Comparison of ENCODE assay signal across 1 cellular context in the genomic region with DNA sequence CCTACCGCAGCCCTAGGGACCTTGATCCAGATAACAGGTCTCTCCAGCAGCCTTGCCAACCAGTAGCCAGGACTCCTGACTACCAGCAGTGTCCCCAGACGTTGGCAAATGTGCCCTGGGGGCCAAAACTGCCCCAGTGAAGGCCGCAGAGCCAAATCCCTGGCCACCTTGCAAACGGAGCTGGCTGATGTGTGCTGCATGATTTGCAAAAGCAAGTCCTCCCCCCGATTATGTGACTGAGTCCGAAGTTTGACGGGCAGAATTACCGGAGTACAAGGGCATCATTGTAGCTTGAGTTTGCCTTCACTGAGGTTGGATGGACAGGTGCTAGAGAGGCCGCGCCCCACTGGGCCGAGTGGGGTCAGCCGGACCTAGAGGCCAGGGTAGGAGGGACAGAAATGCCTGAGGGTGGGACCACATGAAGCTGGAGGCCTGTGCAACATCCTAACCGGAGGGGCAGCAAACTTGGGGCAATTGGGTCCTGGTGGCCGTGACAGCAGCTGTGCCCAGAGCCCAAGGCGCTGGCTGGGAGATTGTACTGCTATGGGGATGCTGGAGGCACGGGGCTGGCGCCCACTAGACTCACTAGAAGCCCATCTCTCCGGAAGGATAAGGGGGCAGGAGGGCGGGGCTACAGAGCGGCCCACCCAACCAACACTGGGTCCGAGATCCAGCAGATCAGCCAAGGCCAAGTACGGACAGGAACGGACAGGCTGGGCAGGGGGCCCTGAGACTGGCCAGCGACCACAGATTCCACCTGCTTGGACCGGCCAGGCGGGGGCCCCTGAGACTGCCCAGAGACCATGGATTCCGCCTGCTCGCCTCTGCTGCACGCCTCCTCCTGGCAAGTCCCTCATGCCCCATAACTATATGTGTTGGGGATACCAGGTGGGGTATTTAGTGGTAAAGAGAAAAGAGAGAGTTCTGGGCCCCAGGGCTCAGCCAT.
TF ChIP-seq lines count a peak whose summit lies in the region.

No MANE protein-coding gene starts in this region.

TF ChIP-seq in HepG2, 621 proteins besides CTCF, POLR2A, EP300 and RAD21 (continued from another document and continues in another):
- TF ChIP-seq ZBTB40 (IDR thresholded peaks at IDR 0.05) (no peak), ZBTB40 (CRISPR knock-in tag; IDR thresholded peaks at IDR 0.05) (no peak), ARNT (IDR thresholded peaks at IDR 0.05) (no peak), ZNF446 (CRISPR knock-in tag; IDR thresholded peaks at IDR 0.05) (no peak), ZNF605 (CRISPR knock-in tag; IDR thresholded peaks at IDR 0.05) (no peak), TCF12 (IDR thresholded peaks at IDR 0.05) (no peak), TCF12 (CRISPR knock-in tag; IDR thresholded peaks at IDR 0.05) (no peak), ZNF724P (CRISPR knock-in tag; IDR thresholded peaks at IDR 0.05; ENCODE audit: borderline replicate concordance) (0 out of 2 replicates have a peak, but pooled peaks have one; percentile 58), MTERF4 (CRISPR knock-in tag; IDR thresholded peaks at IDR 0.05) (no peak), SYNCRIP (IDR thresholded peaks at IDR 0.05; ENCODE audit: insufficient read depth, low read depth, low read length) (no peak), STAG1 (CRISPR knock-in tag; IDR thresholded peaks at IDR 0.05) (peak; percentile 45), NR3C1 (CRISPR knock-in tag; IDR thresholded peaks at IDR 0.05) (no peak), ZKSCAN5 (CRISPR knock-in tag; IDR thresholded peaks at IDR 0.05) (no peak), CBX1 (IDR thresholded peaks at IDR 0.05; ENCODE audit: low read depth) (no peak), FLYWCH1 (CRISPR knock-in tag; IDR thresholded peaks at IDR 0.05) (no peak), ZNF549 (CRISPR knock-in tag; IDR thresholded peaks at IDR 0.05) (no peak), SKI (IDR thresholded peaks at IDR 0.05; ENCODE audit: partially characterized antibody) (peak; percentile 8), PPARG (CRISPR knock-in tag; conservative IDR thresholded peaks at IDR 0.05) (0 out of 2 replicates have a peak, but pooled peaks have one; percentile 8), ZNF281 (CRISPR knock-in tag; IDR thresholded peaks at IDR 0.05; ENCODE audit: borderline replicate concordance) (peak; percentile 70; the same call in 1 of the 2 replicates), MTA3 (CRISPR knock-in tag; IDR thresholded peaks at IDR 0.05) (no peak), CBX2 (IDR thresholded peaks at IDR 0.05; ENCODE audit: low read depth, low read length) (no peak), CBX2 (CRISPR knock-in tag; IDR thresholded peaks at IDR 0.05; ENCODE audit: low read depth) (no peak), TARDBP (CRISPR knock-in tag; IDR thresholded peaks at IDR 0.05) (peak; percentile 25; the same call in 1 of the 2 replicates)
- TF ChIP-seq, protein P1, sequence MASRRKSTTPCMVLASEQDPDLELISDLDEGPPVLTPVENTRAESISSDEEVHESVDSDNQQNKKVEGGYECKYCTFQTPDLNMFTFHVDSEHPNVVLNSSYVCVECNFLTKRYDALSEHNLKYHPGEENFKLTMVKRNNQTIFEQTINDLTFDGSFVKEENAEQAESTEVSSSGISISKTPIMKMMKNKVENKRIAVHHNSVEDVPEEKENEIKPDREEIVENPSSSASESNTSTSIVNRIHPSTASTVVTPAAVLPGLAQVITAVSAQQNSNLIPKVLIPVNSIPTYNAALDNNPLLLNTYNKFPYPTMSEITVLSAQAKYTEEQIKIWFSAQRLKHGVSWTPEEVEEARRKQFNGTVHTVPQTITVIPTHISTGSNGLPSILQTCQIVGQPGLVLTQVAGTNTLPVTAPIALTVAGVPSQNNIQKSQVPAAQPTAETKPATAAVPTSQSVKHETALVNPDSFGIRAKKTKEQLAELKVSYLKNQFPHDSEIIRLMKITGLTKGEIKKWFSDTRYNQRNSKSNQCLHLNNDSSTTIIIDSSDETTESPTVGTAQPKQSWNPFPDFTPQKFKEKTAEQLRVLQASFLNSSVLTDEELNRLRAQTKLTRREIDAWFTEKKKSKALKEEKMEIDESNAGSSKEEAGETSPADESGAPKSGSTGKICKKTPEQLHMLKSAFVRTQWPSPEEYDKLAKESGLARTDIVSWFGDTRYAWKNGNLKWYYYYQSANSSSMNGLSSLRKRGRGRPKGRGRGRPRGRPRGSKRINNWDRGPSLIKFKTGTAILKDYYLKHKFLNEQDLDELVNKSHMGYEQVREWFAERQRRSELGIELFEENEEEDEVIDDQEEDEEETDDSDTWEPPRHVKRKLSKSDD (CRISPR knock-in tag; IDR thresholded peaks at IDR 0.05; ENCODE audit: low read depth) = no peak
- TF ChIP-seq, protein P2, sequence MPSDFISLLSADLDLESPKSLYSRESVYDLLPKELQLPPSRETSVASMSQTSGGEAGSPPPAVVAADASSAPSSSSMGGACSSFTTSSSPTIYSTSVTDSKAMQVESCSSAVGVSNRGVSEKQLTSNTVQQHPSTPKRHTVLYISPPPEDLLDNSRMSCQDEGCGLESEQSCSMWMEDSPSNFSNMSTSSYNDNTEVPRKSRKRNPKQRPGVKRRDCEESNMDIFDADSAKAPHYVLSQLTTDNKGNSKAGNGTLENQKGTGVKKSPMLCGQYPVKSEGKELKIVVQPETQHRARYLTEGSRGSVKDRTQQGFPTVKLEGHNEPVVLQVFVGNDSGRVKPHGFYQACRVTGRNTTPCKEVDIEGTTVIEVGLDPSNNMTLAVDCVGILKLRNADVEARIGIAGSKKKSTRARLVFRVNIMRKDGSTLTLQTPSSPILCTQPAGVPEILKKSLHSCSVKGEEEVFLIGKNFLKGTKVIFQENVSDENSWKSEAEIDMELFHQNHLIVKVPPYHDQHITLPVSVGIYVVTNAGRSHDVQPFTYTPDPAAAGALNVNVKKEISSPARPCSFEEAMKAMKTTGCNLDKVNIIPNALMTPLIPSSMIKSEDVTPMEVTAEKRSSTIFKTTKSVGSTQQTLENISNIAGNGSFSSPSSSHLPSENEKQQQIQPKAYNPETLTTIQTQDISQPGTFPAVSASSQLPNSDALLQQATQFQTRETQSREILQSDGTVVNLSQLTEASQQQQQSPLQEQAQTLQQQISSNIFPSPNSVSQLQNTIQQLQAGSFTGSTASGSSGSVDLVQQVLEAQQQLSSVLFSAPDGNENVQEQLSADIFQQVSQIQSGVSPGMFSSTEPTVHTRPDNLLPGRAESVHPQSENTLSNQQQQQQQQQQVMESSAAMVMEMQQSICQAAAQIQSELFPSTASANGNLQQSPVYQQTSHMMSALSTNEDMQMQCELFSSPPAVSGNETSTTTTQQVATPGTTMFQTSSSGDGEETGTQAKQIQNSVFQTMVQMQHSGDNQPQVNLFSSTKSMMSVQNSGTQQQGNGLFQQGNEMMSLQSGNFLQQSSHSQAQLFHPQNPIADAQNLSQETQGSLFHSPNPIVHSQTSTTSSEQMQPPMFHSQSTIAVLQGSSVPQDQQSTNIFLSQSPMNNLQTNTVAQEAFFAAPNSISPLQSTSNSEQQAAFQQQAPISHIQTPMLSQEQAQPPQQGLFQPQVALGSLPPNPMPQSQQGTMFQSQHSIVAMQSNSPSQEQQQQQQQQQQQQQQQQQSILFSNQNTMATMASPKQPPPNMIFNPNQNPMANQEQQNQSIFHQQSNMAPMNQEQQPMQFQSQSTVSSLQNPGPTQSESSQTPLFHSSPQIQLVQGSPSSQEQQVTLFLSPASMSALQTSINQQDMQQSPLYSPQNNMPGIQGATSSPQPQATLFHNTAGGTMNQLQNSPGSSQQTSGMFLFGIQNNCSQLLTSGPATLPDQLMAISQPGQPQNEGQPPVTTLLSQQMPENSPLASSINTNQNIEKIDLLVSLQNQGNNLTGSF (CRISPR knock-in tag; IDR thresholded peaks at IDR 0.05) = no peak
- TF ChIP-seq, protein P3, sequence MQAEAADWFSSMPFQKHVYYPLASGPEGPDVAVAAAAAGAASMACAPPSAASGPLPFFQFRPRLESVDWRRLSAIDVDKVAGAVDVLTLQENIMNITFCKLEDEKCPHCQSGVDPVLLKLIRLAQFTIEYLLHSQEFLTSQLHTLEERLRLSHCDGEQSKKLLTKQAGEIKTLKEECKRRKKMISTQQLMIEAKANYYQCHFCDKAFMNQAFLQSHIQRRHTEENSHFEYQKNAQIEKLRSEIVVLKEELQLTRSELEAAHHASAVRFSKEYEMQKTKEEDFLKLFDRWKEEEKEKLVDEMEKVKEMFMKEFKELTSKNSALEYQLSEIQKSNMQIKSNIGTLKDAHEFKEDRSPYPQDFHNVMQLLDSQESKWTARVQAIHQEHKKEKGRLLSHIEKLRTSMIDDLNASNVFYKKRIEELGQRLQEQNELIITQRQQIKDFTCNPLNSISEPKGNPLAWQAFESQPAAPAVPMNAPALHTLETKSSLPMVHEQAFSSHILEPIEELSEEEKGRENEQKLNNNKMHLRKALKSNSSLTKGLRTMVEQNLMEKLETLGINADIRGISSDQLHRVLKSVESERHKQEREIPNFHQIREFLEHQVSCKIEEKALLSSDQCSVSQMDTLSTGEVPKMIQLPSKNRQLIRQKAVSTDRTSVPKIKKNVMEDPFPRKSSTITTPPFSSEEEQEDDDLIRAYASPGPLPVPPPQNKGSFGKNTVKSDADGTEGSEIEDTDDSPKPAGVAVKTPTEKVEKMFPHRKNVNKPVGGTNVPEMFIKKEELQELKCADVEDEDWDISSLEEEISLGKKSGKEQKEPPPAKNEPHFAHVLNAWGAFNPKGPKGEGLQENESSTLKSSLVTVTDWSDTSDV (CRISPR knock-in tag; IDR thresholded peaks at IDR 0.05) = no peak
